ENCODE assay signal across 16 cellular contexts in genomic region chr3:39415983-39416382, GRCh38. TPM values are rescaled to one million over a fixed set of nuclear protein-coding genes. Genes with fewer than 3 reads are reported as not detected.
DNase-seq lines count a peak whose midpoint lies in the region; ATAC-seq, FAIRE-seq and TF ChIP-seq lines count a peak whose summit lies in the region.
"Had no signal": no experiment of that assay in that cellular context is flagged by ENCODE, and none has a peak within 500 bp of the region (broad histone marks: within the 10 kb centered on the region; RNA-seq: fewer than 3 reads in every experiment).

No MANE protein-coding gene starts in this region.

- no peaks in the 10 kb centered on the region for H3K27me3 ChIP-seq in small intestine (ENCODE audit: control insufficient read depth in 2 of 2, insufficient read depth in 2 of 2, low read length in 2 of 2)

- TF ChIP-seq CTCF in RWPE1 (conservative IDR thresholded peaks at IDR 0.05; ENCODE audit: low read depth), result no peak

- peak overlapping the region; percentile 2 for H3K4me3 Mint-ChIP-seq in activated naive CD4-positive, alpha-beta T cell treated with anti-CD3 and anti-CD28 coated beads, Interleukin-2, amount 50 U/mL, for 24 hours
- H3K4me3 Mint-ChIP-seq in stimulated activated naive CD8-positive, alpha-beta T cell treated with anti-CD3 and anti-CD28 coated beads, Interleukin-15, amount 100 ng/mL, for 72 hours, result no peak overlapping the region
- no peak overlapping the region for H3K4me3 Mint-ChIP-seq in effector memory CD8-positive, alpha-beta T cell
- H3K4me3 Mint-ChIP-seq: activated T-helper 1 cell treated with anti-CD3 and anti-CD28 coated beads, Interleukin-12 subunit alpha, Interleukin-12 subunit beta, Interleukin-2, Interleukin-4 antibody, amounts not matched to agents 30 ng/mL and 10 ng/mL and 1 ng/mL, durations not matched to agents 14 hours and 24 hours and 36 hours; brain had no signal

- H3K4me1 Mint-ChIP-seq in activated naive CD4-positive, alpha-beta T cell treated with anti-CD3 and anti-CD28 coated beads, Interleukin-2, amount 50 U/mL, for 24 hours, result peaks cover 24% of the 10 kb centered on the region
- peaks cover 32% of the 10 kb centered on the region for H3K4me1 Mint-ChIP-seq in stimulated activated naive CD8-positive, alpha-beta T cell treated with anti-CD3 and anti-CD28 coated beads, Interleukin-15, amount 100 ng/mL, for 72 hours
- H3K4me1 Mint-ChIP-seq in effector memory CD8-positive, alpha-beta T cell (ENCODE audit: low read depth in 2 of 2), result peaks cover 4 to 21% of the 10 kb centered on the region in 2 donors

- CTCF ChIA-PET in RWPE1 (lab: Yijun Ruan, JAX), result no interaction called here

- no peaks in the 10 kb centered on the region for H3K4me1 ChIP-seq in small intestine (ENCODE audit: control insufficient read depth in 2 of 2, insufficient read depth in 1 of 2, low read depth in 1 of 2, low read length in 1 of 2)

- H3K27ac ChIP-seq in RWPE1 (peak overlapping the region; percentile 38; the same call in 1 of the 2 replicates), small intestine (ENCODE audit: low read depth in 1 of 2, low read length in 1 of 2) (no peak overlapping the region)

- H3K9me3 Mint-ChIP-seq in activated naive CD4-positive, alpha-beta T cell treated with anti-CD3 and anti-CD28 coated beads, Interleukin-2, amount 50 U/mL, for 24 hours, result no peaks in the 10 kb centered on the region
- no peaks in the 10 kb centered on the region for H3K9me3 Mint-ChIP-seq in stimulated activated naive CD8-positive, alpha-beta T cell treated with anti-CD3 and anti-CD28 coated beads, Interleukin-15, amount 100 ng/mL, for 72 hours
- no peaks in the 10 kb centered on the region for H3K9me3 Mint-ChIP-seq in effector memory CD8-positive, alpha-beta T cell
- H3K9me3 Mint-ChIP-seq: activated T-helper 1 cell treated with anti-CD3 and anti-CD28 coated beads, Interleukin-12 subunit alpha, Interleukin-12 subunit beta, Interleukin-2, Interleukin-4 antibody, amounts not matched to agents 30 ng/mL and 10 ng/mL and 1 ng/mL, durations not matched to agents 14 hours and 24 hours and 36 hours; brain had no signal

- peaks cover 8 to 14% of the 10 kb centered on the region in 2 donors for H3K36me3 ChIP-seq in small intestine (ENCODE audit: control insufficient read depth in 2 of 2, insufficient read depth in 2 of 2, low read length in 2 of 2)

- ATAC-seq in esophagus mucosa, result peak; percentile 21
- ATAC-seq in stimulated activated naive CD8-positive, alpha-beta T cell treated with anti-CD3 and anti-CD28 coated beads, Interleukin-15, amount 100 ng/mL, for 72 hours, result peak; percentile 50
- no peak for ATAC-seq in effector memory CD8-positive, alpha-beta T cell (replicated peaks)

- POLR2A ChIA-PET in RWPE1 (lab: Yijun Ruan, JAX; ENCODE audit: low non-redundant PET), result no interaction called here

- H3K36me3 Mint-ChIP-seq in activated naive CD4-positive, alpha-beta T cell treated with anti-CD3 and anti-CD28 coated beads, Interleukin-2, amount 50 U/mL, for 24 hours, result peaks cover 23% of the 10 kb centered on the region
- H3K36me3 Mint-ChIP-seq in effector memory CD8-positive, alpha-beta T cell (ENCODE audit: insufficient read depth), result peaks cover 42% of the 10 kb centered on the region

- no peaks in the 10 kb centered on the region for H3K9me3 ChIP-seq in small intestine (ENCODE audit: control insufficient read depth, low read depth)

- no peak for FAIRE-seq in small intestine (lab: Jason Lieb, UNC)
- FAIRE-seq: frontal cortex had no signal

- 94 to 100% (median 95%) methylated on average over 1 of the region's 1 CpG for WGBS in small intestine, 3 donors

- H3K4me3 ChIP-seq in small intestine (ENCODE audit: low read depth in 1 of 2, low read length in 2 of 2), result no peak overlapping the region

- no peak for DNase-seq in activated naive CD4-positive, alpha-beta T cell treated with Interleukin-2 at 50 U/mL for 16 hours
- no peak for DNase-seq in RWPE1 (ENCODE audit: low spot score)
- DNase-seq in stimulated activated naive CD8-positive, alpha-beta T cell treated with anti-CD3 and anti-CD28 coated beads, Interleukin-15, amount 100 ng/mL, for 72 hours, result no peak
- DNase-seq in effector memory CD8-positive, alpha-beta T cell, result no peak
- DNase-seq in small intestine, result no peak
- DNase-seq in NCI-H1417 treated with DMSO at 0.1 percent for 48 hours (lab: John Stamatoyannopoulos, UW), result no peak
- DNase-seq: NCI-H446 treated with DMSO at 0.1 percent for 48 hours; stimulated activated CD4-positive, alpha-beta T cell treated with anti-CD3 and anti-CD28 coated beads, Interleukin-1b, Interleukin-23, amount 100 ng/mL, for 48 hours had no signal

- H3K27me3 Mint-ChIP-seq in activated naive CD4-positive, alpha-beta T cell treated with anti-CD3 and anti-CD28 coated beads, Interleukin-2, amount 50 U/mL, for 24 hours, result no peaks in the 10 kb centered on the region
- no peaks in the 10 kb centered on the region for H3K27me3 Mint-ChIP-seq in stimulated activated naive CD8-positive, alpha-beta T cell treated with anti-CD3 and anti-CD28 coated beads, Interleukin-15, amount 100 ng/mL, for 72 hours
- no peaks in the 10 kb centered on the region for H3K27me3 Mint-ChIP-seq in effector memory CD8-positive, alpha-beta T cell

- peak overlapping the region; percentile 71 for H3K27ac Mint-ChIP-seq in activated naive CD4-positive, alpha-beta T cell treated with anti-CD3 and anti-CD28 coated beads, Interleukin-2, amount 50 U/mL, for 24 hours
- no peak overlapping the region for H3K27ac Mint-ChIP-seq in stimulated activated naive CD8-positive, alpha-beta T cell treated with anti-CD3 and anti-CD28 coated beads, Interleukin-15, amount 100 ng/mL, for 72 hours
- peak overlapping the region in 1 of 2 donors; percentile 86 for H3K27ac Mint-ChIP-seq in effector memory CD8-positive, alpha-beta T cell
- H3K27ac Mint-ChIP-seq: activated T-helper 1 cell treated with anti-CD3 and anti-CD28 coated beads, Interleukin-12 subunit alpha, Interleukin-12 subunit beta, Interleukin-2, Interleukin-4 antibody, amounts not matched to agents 30 ng/mL and 10 ng/mL and 1 ng/mL, durations not matched to agents 14 hours and 24 hours and 36 hours; brain had no signal

RNA-seq across cellular contexts. Expression of gene RPSA, which starts 9.5 kb away (rescaled TPM):
- total RNA-seq in esophagus mucosa, result 1,385 TPM
- polyA plus RNA-seq in small intestine, result 1,000 to 10,000 TPM in 2 of 3 donors, 100 to 1,000 TPM in 1; 893 to 2,034 (median 1,412) TPM

RNA-seq across cellular contexts. Expression of gene SLC25A38, which starts 32.8 kb away (rescaled TPM):
- total RNA-seq in esophagus mucosa, result 8.6 TPM
- 10 to 100 TPM; 17.3 to 33.3 (median 28.2) TPM for polyA plus RNA-seq in small intestine

RNA-seq across cellular contexts. Expression of gene MOBP, which starts 51.5 kb away (rescaled TPM):
- total RNA-seq in esophagus mucosa, result not detected
- under 1 TPM in 2 of 3 donors, not detected in 1; under 0.01 to 0.09 TPM for polyA plus RNA-seq in small intestine
- total RNA-seq: activated T-helper 1 cell treated with anti-CD3 and anti-CD28 coated beads, Interleukin-12 subunit alpha, Interleukin-12 subunit beta, Interleukin-2, Interleukin-4 antibody, amounts not matched to agents 30 ng/mL and 10 ng/mL and 1 ng/mL, durations not matched to agents 14 hours and 24 hours and 36 hours; Daoy; HT-29; mesenteric fat pad had no signal
